In genomic region chr2:178109813-178110212, GRCh38 we compare ENCODE assay signal across 8 cellular contexts. TPM values are rescaled to one million over a fixed set of nuclear protein-coding genes. Genes with fewer than 3 reads are reported as not detected.
A peak's percentile ranks its signal among the peaks of the same experiment; 100 is the strongest.
DNase-seq lines count a peak whose midpoint lies in the region; ATAC-seq and TF ChIP-seq lines count a peak whose summit lies in the region.

No MANE protein-coding gene starts in this region.

- H2BK5ac ChIP-seq in H9 (ENCODE audit: insufficient read length, low read length): no peak overlapping the region

- no TSS peak for BruUV-seq in mammary epithelial cell (replicated peaks; lab: Mats Ljungman, UMichigan)

- H4K5ac ChIP-seq in H9 (ENCODE audit: insufficient read length, low read depth, low read length): no peak overlapping the region

- intact Hi-C loops in mammary epithelial cell (cut with micrococcal nuclease): no loop called here

- H3K27me3 Mint-ChIP-seq in H9 (ENCODE audit: low read depth) (no peaks in the 10 kb centered on the region), memory B cell (no peaks in the 10 kb centered on the region)
- no peaks in the 10 kb centered on the region for H3K27me3 Mint-ChIP-seq in activated CD4-positive, alpha-beta memory T cell treated with anti-CD3 and anti-CD28 coated beads, Interleukin-2, amount 10 ng/mL, durations not matched to agents 7 days and 5 days

- no peak overlapping the region for H3K23ac ChIP-seq in H9 (ENCODE audit: insufficient read length, low read depth, low read length)

- no peaks in the 10 kb centered on the region for H3K9me3 Mint-ChIP-seq in H9
- no peaks in the 10 kb centered on the region for H3K9me3 Mint-ChIP-seq in memory B cell
- no peaks in the 10 kb centered on the region for H3K9me3 Mint-ChIP-seq in activated CD4-positive, alpha-beta memory T cell treated with anti-CD3 and anti-CD28 coated beads, Interleukin-2, amount 10 ng/mL, durations not matched to agents 7 days and 5 days

- no peaks in the 10 kb centered on the region for H3K36me3 Mint-ChIP-seq in H9 (ENCODE audit: insufficient read depth in 1 of 3, low read depth in 3 of 3)
- H3K36me3 Mint-ChIP-seq in memory B cell: no peaks in the 10 kb centered on the region
- H3K36me3 Mint-ChIP-seq in activated CD4-positive, alpha-beta memory T cell treated with anti-CD3 and anti-CD28 coated beads, Interleukin-2, amount 10 ng/mL, durations not matched to agents 7 days and 5 days (ENCODE audit: low read depth): no peaks in the 10 kb centered on the region

- dilution Hi-C loops in mammary epithelial cell (cut with HindIII; ENCODE audit: low sequenced_read_pairs): loop anchor here (25.0 kb wide), 1 partner anchor 302 kb away; no protein-coding TSS in a partner anchor

- no peak overlapping the region for H4K8ac ChIP-seq in H9 (replicated peaks; ENCODE audit: insufficient read length, low read depth, low read length)

- H3T11ph ChIP-seq in H9 (ENCODE audit: low read length): no peak overlapping the region

- no peak overlapping the region for H3K18ac ChIP-seq in H9 (ENCODE audit: insufficient read length, low read depth, low read length)

- H3K79me2 ChIP-seq in H9 (ENCODE audit: insufficient read depth, low read length) (no peaks in the 10 kb centered on the region), mammary epithelial cell (ENCODE audit: insufficient read depth, low read length) (peaks cover 24% of the 10 kb centered on the region)

- no peak overlapping the region for H3K27ac Mint-ChIP-seq in H9
- H3K27ac Mint-ChIP-seq in memory B cell: no peak overlapping the region
- no peak overlapping the region for H3K27ac Mint-ChIP-seq in activated CD4-positive, alpha-beta memory T cell treated with anti-CD3 and anti-CD28 coated beads, Interleukin-2, amount 10 ng/mL, durations not matched to agents 7 days and 5 days

- H3K9me3 ChIP-seq in H9 (ENCODE audit: control insufficient read depth, low read depth, low read length) (no peaks in the 10 kb centered on the region), mammary epithelial cell (replicated peaks; ENCODE audit: insufficient read depth, low read length) (no peaks in the 10 kb centered on the region)

- H3K4me1 ChIP-seq in H9 (ENCODE audit: insufficient read depth, low read length): no peaks in the 10 kb centered on the region
- H3K4me1 ChIP-seq in mammary epithelial cell (ENCODE audit: insufficient read depth, low read length): peaks cover 17% of the 10 kb centered on the region

- peak; percentile 67; the same call in 2 of the 3 replicates for TF ChIP-seq CTCF in H9 (conservative IDR thresholded peaks at IDR 0.05)
- peak; percentile 46 to 59 for TF ChIP-seq CTCF in mammary epithelial cell (conservative IDR thresholded peaks at IDR 0.05 in 1 of 2, IDR thresholded peaks at IDR 0.05 in 1 of 2; ENCODE audit: extremely low read depth in 1 of 2, insufficient read depth in 1 of 2, low read depth in 1 of 2, low read length in 2 of 2)

- no peak overlapping the region for H3K4ac ChIP-seq in H9 (ENCODE audit: low read depth, low read length)

- no peak overlapping the region for H2BK120ac ChIP-seq in H9 (ENCODE audit: low read depth, low read length, poor library complexity, severe bottlenecking)

- in situ Hi-C loops in mammary epithelial cell (cut with MboI; ENCODE audit: low sequenced_read_pairs in 2 of 2): loop anchor here in 1 of 2 donors (10.0 kb wide), 1 partner anchor 305 kb away; no protein-coding TSS in a partner anchor

- H3K4me3 ChIP-seq in mammary epithelial cell (replicated peaks in 1 of 3; ENCODE audit: insufficient read depth in 1 of 3, low read depth in 2 of 3, low read length in 3 of 3): no peak overlapping the region

- peak; percentile 18 for ATAC-seq in memory B cell (ENCODE audit: low read depth)
- ATAC-seq in HG02642 (IDR thresholded peaks at IDR 0.05; ENCODE audit: poor library complexity, unreplicated experiment): no peak

- H3K27ac ChIP-seq in H9 (ENCODE audit: insufficient read length, low read depth, low read length) (no peak overlapping the region), mammary epithelial cell (ENCODE audit: insufficient read depth, low read depth, low read length) (no peak overlapping the region)

- no peak overlapping the region for H3K4me2 ChIP-seq in H9 (ENCODE audit: insufficient read depth, insufficient read length, low read length)
- no peak overlapping the region for H3K4me2 ChIP-seq in mammary epithelial cell (ENCODE audit: insufficient read depth, low read depth, low read length)

- no peak overlapping the region for H3K56ac ChIP-seq in H9 (ENCODE audit: insufficient read length, low read depth, low read length)

- H3K4me3 Mint-ChIP-seq in H9 (no peak overlapping the region), memory B cell (no peak overlapping the region)
- H3K4me3 Mint-ChIP-seq in activated CD4-positive, alpha-beta memory T cell treated with anti-CD3 and anti-CD28 coated beads, Interleukin-2, amount 10 ng/mL, durations not matched to agents 7 days and 5 days: no peak overlapping the region

- H3K23me2 ChIP-seq in H9 (ENCODE audit: insufficient read length, low read depth, low read length, poor library complexity, severe bottlenecking): peaks cover 8% of the 10 kb centered on the region

- POLR2A ChIA-PET in activated CD4-positive, alpha-beta memory T cell treated with anti-CD3 and anti-CD28 coated beads, Interleukin-2, amount 10 ng/mL, durations not matched to agents 7 days and 5 days (lab: Charles Lee): no interaction called here

- no peak overlapping the region for H2AK5ac ChIP-seq in H9 (ENCODE audit: insufficient read length, low read length)

- no peak overlapping the region for H2BK15ac ChIP-seq in H9 (ENCODE audit: low read depth, low read length)

- H4K20me1 ChIP-seq in H9 (ENCODE audit: control insufficient read depth, insufficient read depth, insufficient read length) (no peaks in the 10 kb centered on the region), mammary epithelial cell (ENCODE audit: insufficient read depth, low read length) (no peaks in the 10 kb centered on the region)

- no peak overlapping the region for H4K91ac ChIP-seq in H9 (ENCODE audit: insufficient read length, low read depth, low read length)

- H2BK12ac ChIP-seq in H9 (ENCODE audit: insufficient read length, low read depth, low read length): no peak overlapping the region

- no CpG with 5 or more reads among the region's 1 CpG for WGBS in H9 (ENCODE audit: extremely low coverage, insufficient read length, low lambda C conversion rate)
- WGBS in mammary epithelial cell (ENCODE audit: low coverage, missing lambda C conversion rate): 0% methylated on average over 1 of the region's 1 CpG

- H3K14ac ChIP-seq in H9 (ENCODE audit: insufficient read depth, low read length): no peak overlapping the region

- no peak overlapping the region for H2BK20ac ChIP-seq in H9 (ENCODE audit: low read depth, low read length, poor library complexity, severe bottlenecking)

- H3K36me3 ChIP-seq in mammary epithelial cell (ENCODE audit: insufficient read depth, low read length): no peaks in the 10 kb centered on the region

- DNase-seq in CD1c-positive myeloid dendritic cell (ENCODE audit: extremely low spot score) (peak; percentile 61), H9 (no peak), NCI-H460 (ENCODE audit: extremely low read depth, low read depth) (peak; percentile 48), mammary epithelial cell (peak; percentile 23), memory B cell (ENCODE audit: low spot score in 2 of 2) (peak in 1 of 2 donors; percentile 5), nucleus accumbens (lab: John Stamatoyannopoulos, UW) (no peak)
- DNase-seq in activated CD4-positive, alpha-beta memory T cell treated with anti-CD3 and anti-CD28 coated beads, Interleukin-2, amount 10 ng/mL, durations not matched to agents 7 days and 5 days: no peak

- H3K9ac ChIP-seq in H9 (ENCODE audit: extremely low read depth, insufficient read length, low read length): no peak overlapping the region
- no peak overlapping the region for H3K9ac ChIP-seq in mammary epithelial cell (ENCODE audit: insufficient read depth, low read length)

- peaks cover 3 to 5% of the 10 kb centered on the region in 2 experiments; a peak in 3 of 4 replicates for H3K4me1 Mint-ChIP-seq in H9
- peaks cover 16% of the 10 kb centered on the region for H3K4me1 Mint-ChIP-seq in memory B cell
- H3K4me1 Mint-ChIP-seq in activated CD4-positive, alpha-beta memory T cell treated with anti-CD3 and anti-CD28 coated beads, Interleukin-2, amount 10 ng/mL, durations not matched to agents 7 days and 5 days: peaks cover 16% of the 10 kb centered on the region

- CTCF ChIA-PET in mammary epithelial cell (lab: Charles Lee; ENCODE audit: low non-redundant PET): interaction anchor here (0.5 to 0.7 kb wide), 3 partner anchors 95 to 413 kb away, joined by 3 read pairs; no protein-coding TSS in a partner anchor
- CTCF ChIA-PET in activated CD4-positive, alpha-beta memory T cell treated with anti-CD3 and anti-CD28 coated beads, Interleukin-2, amount 10 ng/mL, durations not matched to agents 7 days and 5 days (lab: Charles Lee): interaction anchor here (0.7 to 1.1 kb wide), 5 partner anchors 9 to 310 kb away, joined by 3 read pairs; no protein-coding TSS in a partner anchor

- H3K79me1 ChIP-seq in H9 (ENCODE audit: insufficient read depth, low read depth, low read length, poor library complexity, severe bottlenecking): no peaks in the 10 kb centered on the region

- H3K27me3 ChIP-seq in H9 (ENCODE audit: insufficient read depth, low read length) (no peaks in the 10 kb centered on the region), mammary epithelial cell (ENCODE audit: insufficient read depth, low read length) (no peaks in the 10 kb centered on the region)

- no peak overlapping the region for H2AFZ ChIP-seq in H9 (ENCODE audit: low read length)
- no peak overlapping the region for H2AFZ ChIP-seq in mammary epithelial cell (ENCODE audit: low read depth, low read length)

RNA-seq across cellular contexts. Expression of gene RBM45, which starts 2.4 kb away (rescaled TPM):
- total RNA-seq in H9 (2021) (10.0 and 13.9 TPM in 2 replicates), mammary epithelial cell (10 to 100 TPM; 12.1 to 15.5 TPM)
- total RNA-seq in NCI-H460 (2014; rRNA removed; shearing (Covaris generic)): 17.0 and 17.7 TPM in 2 replicates
- polyA plus RNA-seq in NCI-H460 (2014; cell fraction: nucleus; rRNA removed): 35.5 and 52.4 TPM in 2 replicates
- polyA plus RNA-seq in mammary epithelial cell: 6.6 TPM
- 14.5 TPM for polyA minus RNA-seq in mammary epithelial cell
- 10 to 100 TPM; 15.3 to 17.8 TPM for total RNA-seq in activated CD4-positive, alpha-beta memory T cell treated with anti-CD3 and anti-CD28 coated beads, Interleukin-2, amount 10 ng/mL, durations not matched to agents 7 days and 5 days

RNA-seq across cellular contexts. Expression of gene PDE11A, which starts 37.2 kb away (rescaled TPM):
- total RNA-seq in H9 (2021) (0.13 and 0.37 TPM in 2 replicates), mammary epithelial cell (under 1 TPM; 0.17 to 0.19 TPM)
- total RNA-seq in NCI-H460 (2014; rRNA removed; shearing (Covaris generic)): 0.07 TPM in 1 of 2 replicates, not detected in the other
- polyA plus RNA-seq in NCI-H460 (2014; cell fraction: nucleus; rRNA removed): 0.01 TPM in 1 of 2 replicates, not detected in the other
- 0.10 TPM for polyA plus RNA-seq in mammary epithelial cell
- not detected for polyA minus RNA-seq in mammary epithelial cell
- not detected for total RNA-seq in activated CD4-positive, alpha-beta memory T cell treated with anti-CD3 and anti-CD28 coated beads, Interleukin-2, amount 10 ng/mL, durations not matched to agents 7 days and 5 days

Comparison
In these comparisons a context has a peak if more than half of its experiments do, and no peak if none do; other contexts are left out.
1. DNase-seq: peak in CD1c-positive myeloid dendritic cell (single experiment), NCI-H460 (single experiment) and mammary epithelial cell (single experiment); none in H9 (single experiment), nucleus accumbens (0 of 56) and activated CD4-positive, alpha-beta memory T cell treated with anti-CD3 and anti-CD28 coated beads, Interleukin-2, amount 10 ng/mL, durations not matched to agents 7 days and 5 days (single experiment).